21 cellular contexts compared by ENCODE assay signal in the genomic region with DNA sequence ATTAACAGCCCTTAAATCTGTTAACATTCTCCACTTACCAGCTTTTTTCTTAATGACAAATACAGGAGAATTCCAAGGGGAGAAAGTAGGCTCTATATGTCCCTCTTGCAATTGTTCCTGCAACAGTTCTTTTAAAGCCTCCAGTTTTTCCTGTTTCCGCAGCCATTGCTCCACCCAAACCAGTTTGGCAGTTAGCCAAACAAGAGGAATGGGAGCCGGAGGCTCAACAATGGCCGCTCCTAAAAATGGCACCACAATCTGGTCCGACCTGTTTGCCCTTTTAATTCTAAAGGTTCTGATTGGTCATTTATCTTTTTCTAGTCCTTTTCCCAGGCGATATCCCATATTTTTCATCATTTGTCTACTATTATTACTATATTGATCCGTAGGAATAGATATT. TPM values are rescaled to one million over a fixed set of nuclear protein-coding genes. Genes with fewer than 3 reads are reported as not detected.
DNase-seq lines count a peak whose midpoint lies in the region; ATAC-seq and TF ChIP-seq lines count a peak whose summit lies in the region.
"Had no signal": no experiment of that assay in that cellular context is flagged by ENCODE, and none has a peak within 500 bp of the region (broad histone marks: within the 10 kb centered on the region; RNA-seq: fewer than 3 reads in every experiment).

No MANE protein-coding gene starts in this region.

- peak overlapping the region; percentile 53 for H3K27ac ChIP-seq in H9 (ENCODE audit: insufficient read length, low read depth, low read length)
- no peak overlapping the region for H3K27ac ChIP-seq in mammary epithelial cell (ENCODE audit: insufficient read depth, low read depth, low read length)
- H3K27ac ChIP-seq in trophoblast cell (ENCODE audit: low read depth, low read length) = peak overlapping the region; percentile 90
- no peak overlapping the region for H3K27ac ChIP-seq in mesenchymal stem cell (ENCODE audit: low read length, poor library complexity, severe bottlenecking)
- no peak overlapping the region for H3K27ac ChIP-seq in right lobe of liver
- H3K27ac ChIP-seq: ascending aorta had no signal

- no peaks in the 10 kb centered on the region for H3K36me3 Mint-ChIP-seq in H9 (ENCODE audit: insufficient read depth in 1 of 3, low read depth in 3 of 3)
- H3K36me3 Mint-ChIP-seq in activated CD4-positive, alpha-beta T cell treated with anti-CD3 and anti-CD28 coated beads, Interleukin-2, amount 10 ng/mL, durations not matched to agents 24 days and 14 days (ENCODE audit: low read depth) = no peaks in the 10 kb centered on the region

- H4K91ac ChIP-seq in H9 (ENCODE audit: insufficient read length, low read depth, low read length) (no peak overlapping the region), trophoblast cell (ENCODE audit: low read depth, low read length) (no peak overlapping the region), mesenchymal stem cell (ENCODE audit: low read length) (no peak overlapping the region)

- H3K9me3 ChIP-seq in H9 (ENCODE audit: control insufficient read depth, low read depth, low read length) = no peaks in the 10 kb centered on the region
- no peaks in the 10 kb centered on the region for H3K9me3 ChIP-seq in mammary epithelial cell (replicated peaks; ENCODE audit: insufficient read depth, low read length)
- H3K9me3 ChIP-seq in trophoblast cell (ENCODE audit: insufficient read depth, low read depth, low read length) = no peaks in the 10 kb centered on the region
- no peaks in the 10 kb centered on the region for H3K9me3 ChIP-seq in mesenchymal stem cell (ENCODE audit: control insufficient read depth, low read length)
- no peaks in the 10 kb centered on the region for H3K9me3 ChIP-seq in right lobe of liver
- H3K9me3 ChIP-seq: ascending aorta, BE2C, SK-N-SH had no signal

- no peak for TF ChIP-seq CTCF in H9 (conservative IDR thresholded peaks at IDR 0.05)
- TF ChIP-seq CTCF in mammary epithelial cell (conservative IDR thresholded peaks at IDR 0.05 in 1 of 2, IDR thresholded peaks at IDR 0.05 in 1 of 2; ENCODE audit: extremely low read depth in 1 of 2, insufficient read depth in 1 of 2, low read depth in 1 of 2, low read length in 2 of 2) = no peak
- no peak for TF ChIP-seq CTCF in right lobe of liver (IDR thresholded peaks at IDR 0.05)

- no peak overlapping the region for H3T11ph ChIP-seq in H9 (ENCODE audit: low read length)

- H3K4me2 ChIP-seq in H9 (ENCODE audit: insufficient read depth, insufficient read length, low read length) (no peak overlapping the region), mammary epithelial cell (ENCODE audit: insufficient read depth, low read depth, low read length) (peak overlapping the region; percentile 56), trophoblast cell (ENCODE audit: low read length) (peak overlapping the region; percentile 56), mesenchymal stem cell (ENCODE audit: low read length, poor library complexity, severe bottlenecking) (no peak overlapping the region)
- H3K4me2 ChIP-seq: SK-N-SH had no signal

- WGBS in H9 (ENCODE audit: extremely low coverage, insufficient read length, low lambda C conversion rate) = no CpG with 5 or more reads among the region's 6 CpGs
- WGBS in mammary epithelial cell (ENCODE audit: low coverage, missing lambda C conversion rate) = 18% methylated on average over 6 of the region's 6 CpGs
- no CpG with 5 or more reads among the region's 6 CpGs for WGBS in trophoblast cell (ENCODE audit: extremely low coverage, insufficient coverage, insufficient read length)
- 88% methylated on average over 4 of the region's 6 CpGs for WGBS in mesenchymal stem cell
- 62% methylated on average over 6 of the region's 6 CpGs for WGBS in right lobe of liver (ENCODE audit: insufficient coverage, low coverage, low lambda C conversion rate, missing lambda C conversion rate)

- no peak overlapping the region for H4K5ac ChIP-seq in H9 (ENCODE audit: insufficient read length, low read depth, low read length)

- no peak overlapping the region for H2BK15ac ChIP-seq in H9 (ENCODE audit: low read depth, low read length)
- no peak overlapping the region for H2BK15ac ChIP-seq in mesenchymal stem cell (ENCODE audit: low read depth, poor library complexity, severe bottlenecking)

- H3K4me1 ChIP-seq in H9 (ENCODE audit: insufficient read depth, low read length) = peaks cover 16% of the 10 kb centered on the region; the same call in 1 of the 2 replicates
- H3K4me1 ChIP-seq in mammary epithelial cell (ENCODE audit: insufficient read depth, low read length) = peaks cover 10% of the 10 kb centered on the region
- peaks cover 7 to 35% of the 10 kb centered on the region in 2 experiments for H3K4me1 ChIP-seq in trophoblast cell (ENCODE audit: control insufficient read depth in 1 of 2, insufficient read depth in 2 of 2, low read length in 2 of 2)
- H3K4me1 ChIP-seq in mesenchymal stem cell (ENCODE audit: control insufficient read depth, insufficient read depth, low read depth, low read length) = no peaks in the 10 kb centered on the region
- no peaks in the 10 kb centered on the region for H3K4me1 ChIP-seq in right lobe of liver
- H3K4me1 ChIP-seq: ascending aorta, BE2C had no signal

- DNase-seq in H9 (no peak), NCI-H2029 treated with DMSO at 0.1 percent for 48 hours (lab: John Stamatoyannopoulos, UW) (peak; percentile 39), mammary epithelial cell (peak; percentile 9), trophoblast cell (peak; percentile 90 to 99), mesenchymal stem cell (no peak), right lobe of liver (no peak)
- no peak for DNase-seq in activated CD4-positive, alpha-beta T cell treated with anti-CD3 and anti-CD28 coated beads, Interleukin-2, amount 10 ng/mL, durations not matched to agents 24 days and 14 days
- no peak for DNase-seq in stimulated activated CD4-positive, alpha-beta T cell treated with anti-CD3 and anti-CD28 coated beads, Interleukin-4, amount 100 ng/mL, for 24 hours
- DNase-seq: activated naive CD4-positive, alpha-beta T cell; BE2C; cortex of kidney; glutamatergic neuron; HFFc6; NCI-H2081; SK-N-SH; stimulated activated naive CD4-positive, alpha-beta T cell had no signal

- H3K14ac ChIP-seq in H9 (ENCODE audit: insufficient read depth, low read length) (no peak overlapping the region), trophoblast cell (ENCODE audit: low read length) (no peak overlapping the region), mesenchymal stem cell (ENCODE audit: low read length in 2 of 2) (no peak overlapping the region)

- peak overlapping the region in 1 of 2 experiments; percentile 71; a peak in 3 of 5 replicates for H3K4me3 Mint-ChIP-seq in H9
- no peak overlapping the region for H3K4me3 Mint-ChIP-seq in activated CD4-positive, alpha-beta T cell treated with anti-CD3 and anti-CD28 coated beads, Interleukin-2, amount 10 ng/mL, durations not matched to agents 24 days and 14 days
- H3K4me3 Mint-ChIP-seq: HFFc6 had no signal

- no peaks in the 10 kb centered on the region for H3K9me3 Mint-ChIP-seq in H9
- H3K9me3 Mint-ChIP-seq in activated CD4-positive, alpha-beta T cell treated with anti-CD3 and anti-CD28 coated beads, Interleukin-2, amount 10 ng/mL, durations not matched to agents 24 days and 14 days = no peaks in the 10 kb centered on the region
- H3K9me3 Mint-ChIP-seq: HFFc6 had no signal

- TF ChIP-seq POLR2A in right lobe of liver (IDR thresholded peaks at IDR 0.05) = no peak

- H3K4me3 ChIP-seq in mammary epithelial cell (replicated peaks in 1 of 3; ENCODE audit: insufficient read depth in 1 of 3, low read depth in 2 of 3, low read length in 3 of 3) = no peak overlapping the region
- no peak overlapping the region for H3K4me3 ChIP-seq in trophoblast cell (ENCODE audit: low read depth, low read length)
- H3K4me3 ChIP-seq in mesenchymal stem cell (ENCODE audit: insufficient read depth in 1 of 2, low read depth in 1 of 2, low read length in 2 of 2) = no peak overlapping the region
- H3K4me3 ChIP-seq in right lobe of liver = no peak overlapping the region
- H3K4me3 ChIP-seq: ascending aorta had no signal

- no peaks in the 10 kb centered on the region for H3K79me1 ChIP-seq in H9 (ENCODE audit: insufficient read depth, low read depth, low read length, poor library complexity, severe bottlenecking)
- peaks cover 22% of the 10 kb centered on the region for H3K79me1 ChIP-seq in trophoblast cell (ENCODE audit: low read length)
- no peaks in the 10 kb centered on the region for H3K79me1 ChIP-seq in mesenchymal stem cell (replicated peaks; ENCODE audit: low read length, poor library complexity, severe bottlenecking)

- H3K27ac Mint-ChIP-seq in H9 = peak overlapping the region; percentile 97 to 99 (median 98)
- no peak overlapping the region for H3K27ac Mint-ChIP-seq in activated CD4-positive, alpha-beta T cell treated with anti-CD3 and anti-CD28 coated beads, Interleukin-2, amount 10 ng/mL, durations not matched to agents 24 days and 14 days
- H3K27ac Mint-ChIP-seq: HFFc6 had no signal

- H2AFZ ChIP-seq in H9 (ENCODE audit: low read length) (no peak overlapping the region), mammary epithelial cell (ENCODE audit: low read depth, low read length) (peak overlapping the region; percentile 27), trophoblast cell (ENCODE audit: insufficient read depth, low read length, poor library complexity) (no peak overlapping the region), mesenchymal stem cell (ENCODE audit: low read depth, low read length) (no peak overlapping the region)

- H2BK5ac ChIP-seq in H9 (ENCODE audit: insufficient read length, low read length) (no peak overlapping the region), trophoblast cell (ENCODE audit: low read depth, low read length, poor library complexity) (peak overlapping the region; percentile 61), mesenchymal stem cell (ENCODE audit: low read depth, low read length, poor library complexity, severe bottlenecking) (no peak overlapping the region)

- dilution Hi-C loops in mammary epithelial cell (cut with HindIII; ENCODE audit: low sequenced_read_pairs) = loop anchor here (5.0 kb wide), 1 partner anchor 102 kb away; no protein-coding TSS in a partner anchor

- CTCF ChIA-PET in mammary epithelial cell (lab: Charles Lee; ENCODE audit: low non-redundant PET) = no interaction called here

- H2BK120ac ChIP-seq in H9 (ENCODE audit: low read depth, low read length, poor library complexity, severe bottlenecking) (no peak overlapping the region), trophoblast cell (ENCODE audit: insufficient read depth, low read length, poor library complexity) (no peak overlapping the region), mesenchymal stem cell (ENCODE audit: low read depth, low read length) (no peak overlapping the region)

- no TSS peak for BruUV-seq in mammary epithelial cell (replicated peaks; lab: Mats Ljungman, UMichigan)

- no peak overlapping the region for H3K56ac ChIP-seq in H9 (ENCODE audit: insufficient read length, low read depth, low read length)

- H3K23ac ChIP-seq in H9 (ENCODE audit: insufficient read length, low read depth, low read length) (no peak overlapping the region), trophoblast cell (ENCODE audit: low read length) (no peak overlapping the region), mesenchymal stem cell (ENCODE audit: low read length in 2 of 2) (no peak overlapping the region)

- H4K8ac ChIP-seq in H9 (replicated peaks; ENCODE audit: insufficient read length, low read depth, low read length) (no peak overlapping the region), trophoblast cell (ENCODE audit: low read depth, low read length) (no peak overlapping the region), mesenchymal stem cell (ENCODE audit: low read length) (no peak overlapping the region)

- no peak overlapping the region for H4K12ac ChIP-seq in trophoblast cell (ENCODE audit: low read depth, low read length)

- H3K4ac ChIP-seq in H9 (ENCODE audit: low read depth, low read length) (no peak overlapping the region), trophoblast cell (ENCODE audit: low read depth, low read length) (no peak overlapping the region), mesenchymal stem cell (ENCODE audit: low read depth in 1 of 2, low read length in 2 of 2) (no peak overlapping the region)

- H3K9ac ChIP-seq in H9 (ENCODE audit: extremely low read depth, insufficient read length, low read length) (no peak overlapping the region), mammary epithelial cell (ENCODE audit: insufficient read depth, low read length) (no peak overlapping the region), trophoblast cell (ENCODE audit: low read length) (no peak overlapping the region), mesenchymal stem cell (ENCODE audit: low read length) (no peak overlapping the region)
- H3K9ac ChIP-seq: SK-N-SH had no signal

- H3K36me3 ChIP-seq in mammary epithelial cell (ENCODE audit: insufficient read depth, low read length) = no peaks in the 10 kb centered on the region
- no peaks in the 10 kb centered on the region for H3K36me3 ChIP-seq in trophoblast cell (ENCODE audit: control insufficient read depth in 1 of 2, insufficient read depth in 2 of 2, low read length in 2 of 2)
- no peaks in the 10 kb centered on the region for H3K36me3 ChIP-seq in mesenchymal stem cell (ENCODE audit: control insufficient read depth in 1 of 2, insufficient read depth in 2 of 2, low read depth in 1 of 2, low read length in 2 of 2)
- no peaks in the 10 kb centered on the region for H3K36me3 ChIP-seq in right lobe of liver
- H3K36me3 ChIP-seq: ascending aorta, BE2C had no signal

- H3K79me2 ChIP-seq in H9 (ENCODE audit: insufficient read depth, low read length) (no peaks in the 10 kb centered on the region), mammary epithelial cell (ENCODE audit: insufficient read depth, low read length) (no peaks in the 10 kb centered on the region), trophoblast cell (ENCODE audit: control insufficient read depth, insufficient read depth, low read length, poor library complexity) (no peaks in the 10 kb centered on the region)

- in situ Hi-C loops in mammary epithelial cell (cut with MboI; ENCODE audit: low sequenced_read_pairs in 2 of 2) = no loop called here

- ATAC-seq in right lobe of liver = no peak

- no peaks in the 10 kb centered on the region for H3K23me2 ChIP-seq in H9 (ENCODE audit: insufficient read length, low read depth, low read length, poor library complexity, severe bottlenecking)

- H2AK5ac ChIP-seq in H9 (ENCODE audit: insufficient read length, low read length) = no peak overlapping the region
- no peak overlapping the region for H2AK5ac ChIP-seq in trophoblast cell (ENCODE audit: low read length)
- no peak overlapping the region for H2AK5ac ChIP-seq in mesenchymal stem cell (ENCODE audit: low read length, severe bottlenecking)

- no peaks in the 10 kb centered on the region for H3K27me3 Mint-ChIP-seq in H9 (ENCODE audit: low read depth)
- H3K27me3 Mint-ChIP-seq in activated CD4-positive, alpha-beta T cell treated with anti-CD3 and anti-CD28 coated beads, Interleukin-2, amount 10 ng/mL, durations not matched to agents 24 days and 14 days = peaks cover 2% of the 10 kb centered on the region

- intact Hi-C loops in mammary epithelial cell (cut with micrococcal nuclease) (no loop called here), right lobe of liver (cut with DNase I) (no loop called here)
- intact Hi-C loops in activated CD4-positive, alpha-beta T cell treated with anti-CD3 and anti-CD28 coated beads, Interleukin-2, amount 10 ng/mL, durations not matched to agents 24 days and 14 days (cut with micrococcal nuclease) = no loop called here

- H4K20me1 ChIP-seq in H9 (ENCODE audit: control insufficient read depth, insufficient read depth, insufficient read length) (no peaks in the 10 kb centered on the region), mammary epithelial cell (ENCODE audit: insufficient read depth, low read length) (no peaks in the 10 kb centered on the region)

- H2BK12ac ChIP-seq in H9 (ENCODE audit: insufficient read length, low read depth, low read length) (no peak overlapping the region), trophoblast cell (ENCODE audit: low read length) (peak overlapping the region; percentile 36), mesenchymal stem cell (ENCODE audit: low read length in 2 of 2) (no peak overlapping the region)

- no peaks in the 10 kb centered on the region for H3K27me3 ChIP-seq in H9 (ENCODE audit: insufficient read depth, low read length)
- H3K27me3 ChIP-seq in mammary epithelial cell (ENCODE audit: insufficient read depth, low read length) = no peaks in the 10 kb centered on the region
- H3K27me3 ChIP-seq in trophoblast cell (ENCODE audit: insufficient read depth, low read length) = no peaks in the 10 kb centered on the region
- peaks cover 15 to 18% of the 10 kb centered on the region in 2 experiments for H3K27me3 ChIP-seq in mesenchymal stem cell (ENCODE audit: control insufficient read depth in 1 of 2, insufficient read depth in 1 of 2, low read length in 2 of 2)
- no peaks in the 10 kb centered on the region for H3K27me3 ChIP-seq in right lobe of liver
- H3K27me3 ChIP-seq: ascending aorta, BE2C had no signal

- peaks cover 77 to 81% of the 10 kb centered on the region in 2 experiments for H3K4me1 Mint-ChIP-seq in H9
- H3K4me1 Mint-ChIP-seq in activated CD4-positive, alpha-beta T cell treated with anti-CD3 and anti-CD28 coated beads, Interleukin-2, amount 10 ng/mL, durations not matched to agents 24 days and 14 days = no peaks in the 10 kb centered on the region

- no peak overlapping the region for H2BK20ac ChIP-seq in H9 (ENCODE audit: low read depth, low read length, poor library complexity, severe bottlenecking)

- H3K18ac ChIP-seq in H9 (ENCODE audit: insufficient read length, low read depth, low read length) (no peak overlapping the region), trophoblast cell (ENCODE audit: low read length) (no peak overlapping the region), mesenchymal stem cell (ENCODE audit: low read depth in 1 of 2, low read length in 2 of 2) (no peak overlapping the region)

RNA-seq across cellular contexts. Expression of a gene that starts 14.0 kb away (rescaled TPM):
- total RNA-seq in H9 (2021) (422 and 423 TPM in 2 replicates), mammary epithelial cell (10 to 100 TPM in 1 of 2 donors, under 1 TPM in 1; 0.07 to 18.3 TPM), right lobe of liver (under 1 TPM in 1 of 6 experiments, not detected in 5; 0.04 TPM)
- 0.37 TPM for polyA plus RNA-seq in mammary epithelial cell
- not detected for polyA minus RNA-seq in mammary epithelial cell
- 65.5 and 65.9 TPM in 2 replicates for polyA plus RNA-seq in trophoblast cell (2013)
- 0.01 TPM for polyA plus RNA-seq in mesenchymal stem cell (2013, experiment 1 of 2)
- polyA plus RNA-seq in mesenchymal stem cell (2013, experiment 2 of 2) = 0.01 TPM
- not detected in 2 replicates for total RNA-seq in activated CD4-positive, alpha-beta T cell treated with anti-CD3 and anti-CD28 coated beads, Interleukin-2, amount 10 ng/mL, durations not matched to agents 24 days and 14 days
- total RNA-seq: ascending aorta, Daoy, HFFc6, LHCN-M2, osteocyte, skeletal muscle tissue had no signal
- polyA plus RNA-seq: SK-N-SH had no signal

Comparison
In these comparisons a context has a peak if more than half of its experiments do, and no peak if none do; other contexts are left out.
1. DNase-seq: peak in NCI-H2029 treated with DMSO at 0.1 percent for 48 hours (single experiment), mammary epithelial cell (single experiment) and trophoblast cell (2 of 2); none in H9 (single experiment), mesenchymal stem cell (single experiment), activated CD4-positive, alpha-beta T cell treated with anti-CD3 and anti-CD28 coated beads, Interleukin-2, amount 10 ng/mL, durations not matched to agents 24 days and 14 days (single experiment), stimulated activated CD4-positive, alpha-beta T cell treated with anti-CD3 and anti-CD28 coated beads, Interleukin-4, amount 100 ng/mL, for 24 hours (single experiment) and right lobe of liver (0 of 3).
2. H3K27ac ChIP-seq: peak in H9 (single experiment) and trophoblast cell (single experiment); none in mammary epithelial cell (single experiment), mesenchymal stem cell (single experiment) and right lobe of liver (0 of 3).
3. H3K4me2 ChIP-seq: peak in mammary epithelial cell (single experiment) and trophoblast cell (single experiment); none in H9 (single experiment) and mesenchymal stem cell (single experiment).
4. RNA of a gene that starts 14.0 kb away (total RNA-seq): 422 to 423 TPM in H9; 0.07 to 18.3 TPM in mammary epithelial cell, not detected in activated CD4-positive, alpha-beta T cell treated with anti-CD3 and anti-CD28 coated beads, Interleukin-2, amount 10 ng/mL, durations not matched to agents 24 days and 14 days and 0.04 TPM in right lobe of liver; every median in the first group is over 10 times any median in the second.